ENCODE assay signal across 8 cellular contexts in genomic region chr20:10219452-10219791, GRCh38. TPM values are rescaled to one million over a fixed set of nuclear protein-coding genes. Genes with fewer than 3 reads are reported as not detected.
DNase-seq lines count a peak whose midpoint lies in the region; ATAC-seq and TF ChIP-seq lines count a peak whose summit lies in the region.

No MANE protein-coding gene starts in this region.

- peaks cover 15% of the 10 kb centered on the region for H3K4me1 Mint-ChIP-seq in WTC11

- H3K4me3 ChIP-seq in cardiac fibroblast (replicated peaks in 1 of 2; ENCODE audit: low read depth in 2 of 2, low read length in 2 of 2) = peak overlapping the region; percentile 27 to 52

- POLR2A ChIA-PET in WTC11 (lab: Charles Lee) = no interaction called here

- 0 out of 2 replicates have a peak overlapping the region, but pooled peaks have one; percentile 37 for H3K27ac Mint-ChIP-seq in WTC11

- H3K4me3 Mint-ChIP-seq in WTC11 = peak overlapping the region; percentile 88

- ATAC-seq in HG02678 (IDR thresholded peaks at IDR 0.05; ENCODE audit: unreplicated experiment) (peak; percentile 77), WTC11 (peak; percentile 62)

- peaks cover 43% of the 10 kb centered on the region for H3K27me3 Mint-ChIP-seq in WTC11 (ENCODE audit: low read depth)

- no peaks in the 10 kb centered on the region for H3K9me3 Mint-ChIP-seq in WTC11

- peak; percentile 64 for DNase-seq in EH (ENCODE audit: low read depth)
- peak; percentile 28 for DNase-seq in NCI-H2029 treated with DMSO at 0.1 percent for 48 hours (lab: John Stamatoyannopoulos, UW)
- peak; percentile 83 for DNase-seq in WTC11 (ENCODE audit: low spot score)
- peak; percentile 55 to 77 for DNase-seq in cardiac fibroblast (ENCODE audit: low read depth in 2 of 2)
- DNase-seq in inferior parietal cortex (ENCODE audit: extremely low spot score) = peak; percentile 59
- DNase-seq in stimulated activated CD4-positive, alpha-beta T cell treated with anti-CD3 and anti-CD28 coated beads, Interleukin-15, amount 100 ng/mL, for 24 hours = peak; percentile 67
- no peak for DNase-seq in NCI-H187 treated with DMSO at 0.1 percent for 48 hours (lab: John Stamatoyannopoulos, UW)

- no peak for TF ChIP-seq CTCF in WTC11 (IDR thresholded peaks at IDR 0.05)
- no peak for TF ChIP-seq CTCF in cardiac fibroblast (IDR thresholded peaks at IDR 0.05; ENCODE audit: low read depth, low read length)

- CTCF ChIA-PET in WTC11 (lab: Charles Lee) = interaction anchor here (0.9 to 1.7 kb wide), 2 partner anchors 142 to 603 kb away, joined by 4 to 9 read pairs; no protein-coding TSS in a partner anchor

- H3K36me3 Mint-ChIP-seq in WTC11 = no peaks in the 10 kb centered on the region

TF ChIP-seq in WTC11, 78 proteins besides CTCF, POLR2A, EP300 and RAD21 (continues in another document):
- TF ChIP-seq SMAD3 (CRISPR knock-in tag; IDR thresholded peaks at IDR 0.05; ENCODE audit: borderline replicate concordance) (peak; percentile 99), IRF1 (CRISPR knock-in tag; IDR thresholded peaks at IDR 0.05) (peak; percentile 99), ZBTB43 (CRISPR knock-in tag; IDR thresholded peaks at IDR 0.05) (peak; percentile 99), JUN (CRISPR knock-in tag; IDR thresholded peaks at IDR 0.05) (peak; percentile 100), ELF4 (CRISPR knock-in tag; IDR thresholded peaks at IDR 0.05; ENCODE audit: low read depth) (peak; percentile 99), FOXP1 (CRISPR knock-in tag; IDR thresholded peaks at IDR 0.05; ENCODE audit: borderline replicate concordance) (peak; percentile 100), HMGA2 (CRISPR knock-in tag; IDR thresholded peaks at IDR 0.05) (no peak), USF2 (CRISPR knock-in tag; IDR thresholded peaks at IDR 0.05) (peak; percentile 70), ARID4B (CRISPR knock-in tag; IDR thresholded peaks at IDR 0.05; ENCODE audit: borderline replicate concordance) (peak; percentile 100), SP1 (CRISPR knock-in tag; conservative IDR thresholded peaks at IDR 0.05) (peak; percentile 96), NFE2L1 (CRISPR knock-in tag; IDR thresholded peaks at IDR 0.05) (peak; percentile 99), SOX15 (CRISPR knock-in tag; IDR thresholded peaks at IDR 0.05) (no peak)
- TF ChIP-seq, protein P1, sequence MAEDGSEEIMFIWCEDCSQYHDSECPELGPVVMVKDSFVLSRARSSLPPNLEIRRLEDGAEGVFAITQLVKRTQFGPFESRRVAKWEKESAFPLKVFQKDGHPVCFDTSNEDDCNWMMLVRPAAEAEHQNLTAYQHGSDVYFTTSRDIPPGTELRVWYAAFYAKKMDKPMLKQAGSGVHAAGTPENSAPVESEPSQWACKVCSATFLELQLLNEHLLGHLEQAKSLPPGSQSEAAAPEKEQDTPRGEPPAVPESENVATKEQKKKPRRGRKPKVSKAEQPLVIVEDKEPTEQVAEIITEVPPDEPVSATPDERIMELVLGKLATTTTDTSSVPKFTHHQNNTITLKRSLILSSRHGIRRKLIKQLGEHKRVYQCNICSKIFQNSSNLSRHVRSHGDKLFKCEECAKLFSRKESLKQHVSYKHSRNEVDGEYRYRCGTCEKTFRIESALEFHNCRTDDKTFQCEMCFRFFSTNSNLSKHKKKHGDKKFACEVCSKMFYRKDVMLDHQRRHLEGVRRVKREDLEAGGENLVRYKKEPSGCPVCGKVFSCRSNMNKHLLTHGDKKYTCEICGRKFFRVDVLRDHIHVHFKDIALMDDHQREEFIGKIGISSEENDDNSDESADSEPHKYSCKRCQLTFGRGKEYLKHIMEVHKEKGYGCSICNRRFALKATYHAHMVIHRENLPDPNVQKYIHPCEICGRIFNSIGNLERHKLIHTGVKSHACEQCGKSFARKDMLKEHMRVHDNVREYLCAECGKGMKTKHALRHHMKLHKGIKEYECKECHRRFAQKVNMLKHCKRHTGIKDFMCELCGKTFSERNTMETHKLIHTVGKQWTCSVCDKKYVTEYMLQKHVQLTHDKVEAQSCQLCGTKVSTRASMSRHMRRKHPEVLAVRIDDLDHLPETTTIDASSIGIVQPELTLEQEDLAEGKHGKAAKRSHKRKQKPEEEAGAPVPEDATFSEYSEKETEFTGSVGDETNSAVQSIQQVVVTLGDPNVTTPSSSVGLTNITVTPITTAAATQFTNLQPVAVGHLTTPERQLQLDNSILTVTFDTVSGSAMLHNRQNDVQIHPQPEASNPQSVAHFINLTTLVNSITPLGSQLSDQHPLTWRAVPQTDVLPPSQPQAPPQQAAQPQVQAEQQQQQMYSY (CRISPR knock-in tag; IDR thresholded peaks at IDR 0.05) = peak; percentile 81
- TF ChIP-seq, protein P2, sequence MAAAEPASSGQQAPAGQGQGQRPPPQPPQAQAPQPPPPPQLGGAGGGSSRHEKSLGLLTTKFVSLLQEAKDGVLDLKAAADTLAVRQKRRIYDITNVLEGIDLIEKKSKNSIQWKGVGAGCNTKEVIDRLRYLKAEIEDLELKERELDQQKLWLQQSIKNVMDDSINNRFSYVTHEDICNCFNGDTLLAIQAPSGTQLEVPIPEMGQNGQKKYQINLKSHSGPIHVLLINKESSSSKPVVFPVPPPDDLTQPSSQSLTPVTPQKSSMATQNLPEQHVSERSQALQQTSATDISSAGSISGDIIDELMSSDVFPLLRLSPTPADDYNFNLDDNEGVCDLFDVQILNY (CRISPR knock-in tag; IDR thresholded peaks at IDR 0.05) = peak; percentile 98

RNA-seq across cellular contexts. Expression of gene SNAP25, which starts 0.8 kb away (rescaled TPM):
- total RNA-seq in WTC11 (2021) = 0.41 to 0.72 TPM (median 0.57 TPM) in 3 replicates
